ENCODE assay signal across 16 cellular contexts in the genomic region with DNA sequence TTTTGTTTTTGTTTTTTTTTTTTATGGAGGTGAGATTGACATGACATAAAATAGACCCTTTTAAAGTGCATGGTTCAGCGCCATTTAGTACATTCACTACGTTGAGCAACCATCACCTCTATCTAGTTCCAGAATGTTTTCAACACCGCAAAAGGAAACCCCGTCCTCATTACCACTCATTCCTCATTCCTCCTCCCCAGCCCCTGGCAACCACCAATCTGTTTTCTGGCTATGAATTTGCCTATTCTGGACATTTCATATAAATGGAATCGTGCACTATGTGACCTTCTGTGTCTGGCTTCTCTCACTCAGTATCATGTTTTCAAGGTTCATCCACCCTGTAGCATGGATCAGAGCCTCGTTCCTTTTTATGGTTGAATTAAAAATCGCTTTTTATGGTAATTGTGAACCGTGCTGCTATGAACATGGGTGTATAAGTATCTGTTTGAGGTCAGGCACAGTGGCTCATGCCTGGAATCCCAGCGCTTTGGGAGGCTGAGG. TPM values are rescaled to one million over a fixed set of nuclear protein-coding genes. Genes with fewer than 3 reads are reported as not detected.
A peak's percentile ranks its signal among the peaks of the same experiment; 100 is the strongest.
DNase-seq lines count a peak whose midpoint lies in the region; ATAC-seq and TF ChIP-seq lines count a peak whose summit lies in the region.
"Had no signal": no experiment of that assay in that cellular context is flagged by ENCODE, and none has a peak within 500 bp of the region (broad histone marks: within the 10 kb centered on the region; RNA-seq: fewer than 3 reads in every experiment).

No MANE protein-coding gene starts in this region.

- intact Hi-C loops in activated CD4-positive, alpha-beta memory T cell treated with anti-CD3 and anti-CD28 coated beads for 36 hours (cut with micrococcal nuclease), result no loop called here

- H3K36me3 ChIP-seq in thymus (ENCODE audit: control insufficient read depth, insufficient read depth), result no peaks in the 10 kb centered on the region

- H3K9me3 Mint-ChIP-seq in activated T-cell treated with anti-CD3 and anti-CD28 coated beads, Interleukin-2, amount 50 U/mL, for 24 hours, result no peaks in the 10 kb centered on the region
- peaks cover 2% of the 10 kb centered on the region for H3K9me3 Mint-ChIP-seq in activated CD4-positive, alpha-beta memory T cell treated with anti-CD3 and anti-CD28 coated beads for 36 hours

- peaks cover 48% of the 10 kb centered on the region for H3K4me1 ChIP-seq in thymus (ENCODE audit: control insufficient read depth, insufficient read depth, low read length)

- CTCF ChIA-PET in activated CD4-positive, alpha-beta memory T cell treated with anti-CD3 and anti-CD28 coated beads for 36 hours (lab: Charles Lee), result no interaction called here

- no peak overlapping the region for H3K4me3 ChIP-seq in fibroblast of villous mesenchyme (ENCODE audit: low read depth, low read length)
- H3K4me3 ChIP-seq in thymus (ENCODE audit: low read length), result no peak overlapping the region
- H3K4me3 ChIP-seq: coronary artery, PC-9, skin epidermis, testis had no signal

- POLR2A ChIA-PET in activated CD4-positive, alpha-beta memory T cell treated with anti-CD3 and anti-CD28 coated beads for 36 hours (lab: Charles Lee), result interaction anchor here (15.1 kb wide), 1 partner anchor 11 kb away, joined by 315 read pairs; a partner anchor contains a TSS

- no peak for TF ChIP-seq CTCF in fibroblast of villous mesenchyme (IDR thresholded peaks at IDR 0.05; ENCODE audit: insufficient read depth, low read depth, low read length)

- 94% methylated on average over 9 of the region's 9 CpGs for WGBS in thymus

- H3K27ac ChIP-seq in thymus (ENCODE audit: low read depth), result peak overlapping the region; percentile 85
- H3K27ac ChIP-seq: PC-9, testis had no signal

- no peak for DNase-seq in activated T-cell treated with anti-CD3 and anti-CD28 coated beads, Interleukin-2, amount 50 U/mL, for 24 hours
- no peak for DNase-seq in activated T-cell treated with anti-CD3 and anti-CD28 coated beads for 4 hours
- no peak for DNase-seq in activated CD4-positive, alpha-beta memory T cell treated with anti-CD3 and anti-CD28 coated beads for 36 hours
- peak; percentile 73 for DNase-seq in fibroblast of villous mesenchyme (ENCODE audit: low read depth)
- no peak for DNase-seq in GM03348 (ENCODE audit: low spot score)
- no peak for DNase-seq in stimulated activated CD4-positive, alpha-beta T cell treated with anti-CD3 and anti-CD28 coated beads, Interleukin-4, amount 100 ng/mL, for 1 hour
- DNase-seq: DMS153, left ventricle myocardium superior, NCI-H1105 treated with DMSO at 0.1 percent for 48 hours, NCI-H2227 treated with DMSO at 0.1 percent for 48 hours, PC-9, testis had no signal

- ATAC-seq in HG02885 (IDR thresholded peaks at IDR 0.05; ENCODE audit: poor library complexity, unreplicated experiment), result no peak
- ATAC-seq: left ventricle myocardium superior had no signal

- peak overlapping the region; percentile 92 for H3K27ac Mint-ChIP-seq in activated T-cell treated with anti-CD3 and anti-CD28 coated beads, Interleukin-2, amount 50 U/mL, for 24 hours
- peak overlapping the region; percentile 100 for H3K27ac Mint-ChIP-seq in activated CD4-positive, alpha-beta memory T cell treated with anti-CD3 and anti-CD28 coated beads for 36 hours

- no peaks in the 10 kb centered on the region for H3K27me3 Mint-ChIP-seq in activated T-cell treated with anti-CD3 and anti-CD28 coated beads, Interleukin-2, amount 50 U/mL, for 24 hours
- H3K27me3 Mint-ChIP-seq in activated CD4-positive, alpha-beta memory T cell treated with anti-CD3 and anti-CD28 coated beads for 36 hours, result no peaks in the 10 kb centered on the region

- no peaks in the 10 kb centered on the region for H3K9me3 ChIP-seq in thymus (ENCODE audit: control insufficient read depth)
- H3K9me3 ChIP-seq: testis had no signal

- H3K4me3 Mint-ChIP-seq in activated T-cell treated with anti-CD3 and anti-CD28 coated beads, Interleukin-2, amount 50 U/mL, for 24 hours, result peak overlapping the region; percentile 28
- H3K4me3 Mint-ChIP-seq in activated CD4-positive, alpha-beta memory T cell treated with anti-CD3 and anti-CD28 coated beads for 36 hours, result peak overlapping the region; percentile 36

- H3K4me1 Mint-ChIP-seq in activated T-cell treated with anti-CD3 and anti-CD28 coated beads, Interleukin-2, amount 50 U/mL, for 24 hours (ENCODE audit: low read depth), result peaks cover 84% of the 10 kb centered on the region
- H3K4me1 Mint-ChIP-seq in activated CD4-positive, alpha-beta memory T cell treated with anti-CD3 and anti-CD28 coated beads for 36 hours (ENCODE audit: low read depth), result peaks cover 71% of the 10 kb centered on the region

- H3K27me3 ChIP-seq in thymus (ENCODE audit: control insufficient read depth, insufficient read depth), result no peaks in the 10 kb centered on the region
- H3K27me3 ChIP-seq: testis had no signal

- H3K36me3 Mint-ChIP-seq in activated T-cell treated with anti-CD3 and anti-CD28 coated beads, Interleukin-2, amount 50 U/mL, for 24 hours (ENCODE audit: low read depth), result peaks cover 2% of the 10 kb centered on the region
- H3K36me3 Mint-ChIP-seq in activated CD4-positive, alpha-beta memory T cell treated with anti-CD3 and anti-CD28 coated beads for 36 hours, result peaks cover 2% of the 10 kb centered on the region

RNA-seq across cellular contexts. Expression of a gene that starts 9.9 kb away (rescaled TPM):
- total RNA-seq in activated CD4-positive, alpha-beta memory T cell treated with anti-CD3 and anti-CD28 coated beads for 36 hours, result 100 to 1,000 TPM; 202 to 206 TPM
- 40.9 and 48.4 TPM in 2 replicates for total RNA-seq in fibroblast of villous mesenchyme
- polyA plus RNA-seq in thymus, result 38.7 TPM

RNA-seq across cellular contexts. Expression of a gene that starts 47.8 kb away (rescaled TPM):
- 100 to 1,000 TPM; 200 to 204 TPM for total RNA-seq in activated CD4-positive, alpha-beta memory T cell treated with anti-CD3 and anti-CD28 coated beads for 36 hours
- 56.6 and 63.8 TPM in 2 replicates for total RNA-seq in fibroblast of villous mesenchyme
- polyA plus RNA-seq in thymus, result 197 TPM
